In the genomic region with DNA sequence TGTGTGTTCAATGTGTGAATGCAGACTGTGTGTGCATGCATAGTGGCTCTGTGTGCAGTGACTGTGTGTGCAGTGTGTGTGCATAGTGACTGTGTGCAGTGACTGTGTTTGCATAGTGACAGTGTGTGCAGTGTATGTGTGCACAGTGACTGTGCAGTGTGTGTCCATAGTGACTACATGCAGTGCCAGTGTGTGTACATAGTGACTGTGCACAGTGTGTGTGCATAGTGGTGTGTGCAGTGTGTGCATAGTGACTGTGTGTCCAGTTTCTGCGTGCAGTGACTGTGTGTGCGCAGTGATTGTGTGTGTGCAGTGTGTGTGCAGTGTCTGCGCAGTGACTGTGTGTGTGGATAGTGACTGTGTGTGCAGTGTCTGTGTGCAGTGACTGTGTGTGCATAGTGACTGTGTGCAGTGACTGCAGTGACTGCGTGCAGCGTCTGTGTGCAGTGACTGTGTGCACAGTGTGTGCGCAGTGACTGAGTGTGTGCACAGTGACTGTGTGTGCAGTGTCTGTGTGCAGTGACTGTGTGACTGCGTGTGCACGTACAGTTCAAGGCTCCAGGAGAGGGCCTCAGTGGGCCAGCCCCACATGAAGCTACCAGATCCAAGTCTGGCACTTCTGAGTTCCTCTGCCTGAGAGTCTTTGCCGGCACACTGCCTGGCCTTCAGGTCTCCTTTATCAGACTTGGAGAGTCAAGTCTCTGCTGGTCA, we compare ENCODE assay signal across 19 cellular contexts.
DNase-seq lines count a peak whose midpoint lies in the region; ATAC-seq, FAIRE-seq and TF ChIP-seq lines count a peak whose summit lies in the region.
"Had no signal": no experiment of that assay in that cellular context is flagged by ENCODE, and none has a peak within 500 bp of the region (broad histone marks: within the 10 kb centered on the region; RNA-seq: fewer than 3 reads in every experiment).

No MANE protein-coding gene starts in this region.

- ATAC-seq in PC-3 (peak; percentile 53), right cardiac atrium (no peak)
- ATAC-seq: psoas muscle, SK-N-SH treated with all-trans-retinoic acid at 6 μM for 48 hours had no signal

- TF ChIP-seq CTCF in PC-3 (conservative IDR thresholded peaks at IDR 0.05; ENCODE audit: low read depth, low read length) (no peak), bronchial epithelial cell (IDR thresholded peaks at IDR 0.05; ENCODE audit: insufficient read depth, low read length, severe bottlenecking) (no peak)

- no TSS peak for BruUV-seq in PC-3 (replicated peaks; lab: Mats Ljungman, UMichigan)

- H3K79me2 ChIP-seq in PC-3 (ENCODE audit: low read length), result no peaks in the 10 kb centered on the region

- H3K27ac Mint-ChIP-seq in activated T-cell treated with anti-CD3 and anti-CD28 coated beads, Interleukin-2, amount 50 U/mL, for 24 hours, result peak overlapping the region; percentile 15
- peak overlapping the region; percentile 83 for H3K27ac Mint-ChIP-seq in stimulated activated naive CD8-positive, alpha-beta T cell treated with anti-CD3 and anti-CD28 coated beads, Interleukin-15, Interleukin-2, amounts not matched to agents 100 ng/mL and 50 ng/mL, for 24 hours
- H3K27ac Mint-ChIP-seq: CD14-positive monocyte, IgD-negative memory B cell had no signal

- POLR2A ChIA-PET in PC-3 (lab: Charles Lee; ENCODE audit: unreplicated experiment), result no interaction called here

- no peaks in the 10 kb centered on the region for H3F3A ChIP-seq in PC-3 (ENCODE audit: low read length, unreplicated experiment)

- CTCF ChIA-PET in PC-3 (lab: Charles Lee), result interaction anchor here (0.9 kb wide), 1 partner anchor 20 kb away, joined by 3 read pairs; no protein-coding TSS in a partner anchor

- H3K4me2 ChIP-seq in PC-3 (ENCODE audit: low read length), result no peak overlapping the region

- H3K4me1 Mint-ChIP-seq in activated T-cell treated with anti-CD3 and anti-CD28 coated beads, Interleukin-2, amount 50 U/mL, for 24 hours (ENCODE audit: low read depth), result peaks cover 20% of the 10 kb centered on the region
- peaks cover 21% of the 10 kb centered on the region for H3K4me1 Mint-ChIP-seq in stimulated activated naive CD8-positive, alpha-beta T cell treated with anti-CD3 and anti-CD28 coated beads, Interleukin-15, Interleukin-2, amounts not matched to agents 100 ng/mL and 50 ng/mL, for 24 hours (ENCODE audit: low read depth)

- FAIRE-seq in bronchial epithelial cell (lab: Jason Lieb, UNC), result peak; percentile 96
- FAIRE-seq: colon had no signal

- H4K20me1 ChIP-seq in PC-3 (ENCODE audit: low read length), result no peaks in the 10 kb centered on the region

- 0 out of 2 replicates have a peak, but pooled peaks cover 3% of the 10 kb centered on the region for H3K4me1 ChIP-seq in PC-3 (ENCODE audit: insufficient read depth, low read length)
- no peaks in the 10 kb centered on the region for H3K4me1 ChIP-seq in right cardiac atrium (ENCODE audit: control insufficient read depth, insufficient read depth, low read length)
- H3K4me1 ChIP-seq: psoas muscle had no signal

- H3K9me2 ChIP-seq in PC-3 (replicated peaks; ENCODE audit: low read length), result no peaks in the 10 kb centered on the region

- H3K9ac ChIP-seq in PC-3 (ENCODE audit: low read length), result no peak overlapping the region

- H3K27me3 ChIP-seq in PC-3 (ENCODE audit: low read length), result no peaks in the 10 kb centered on the region
- H3K27me3 ChIP-seq in bronchial epithelial cell (ENCODE audit: control insufficient read depth, insufficient read depth, low read length), result no peaks in the 10 kb centered on the region
- H3K27me3 ChIP-seq in right cardiac atrium (ENCODE audit: control insufficient read depth, insufficient read depth), result no peaks in the 10 kb centered on the region

- H3K36me3 Mint-ChIP-seq in activated T-cell treated with anti-CD3 and anti-CD28 coated beads, Interleukin-2, amount 50 U/mL, for 24 hours (ENCODE audit: low read depth), result no peaks in the 10 kb centered on the region
- no peaks in the 10 kb centered on the region for H3K36me3 Mint-ChIP-seq in stimulated activated naive CD8-positive, alpha-beta T cell treated with anti-CD3 and anti-CD28 coated beads, Interleukin-15, Interleukin-2, amounts not matched to agents 100 ng/mL and 50 ng/mL, for 24 hours (ENCODE audit: low read depth)
- H3K36me3 Mint-ChIP-seq: CD14-positive monocyte had no signal

- H2AFZ ChIP-seq in PC-3 (ENCODE audit: low read length), result no peak overlapping the region

- H3K36me3 ChIP-seq in PC-3 (ENCODE audit: low read depth, low read length), result no peaks in the 10 kb centered on the region
- H3K36me3 ChIP-seq in bronchial epithelial cell (ENCODE audit: control insufficient read depth, insufficient read depth, low read length), result no peaks in the 10 kb centered on the region
- H3K36me3 ChIP-seq: thoracic aorta had no signal

- intact Hi-C loops in PC-3 (cut with micrococcal nuclease) (no loop called here), right cardiac atrium (cut with DNase I) (no loop called here)

- no peak for DNase-seq in activated T-cell treated with anti-CD3 and anti-CD28 coated beads, Interleukin-2, amount 50 U/mL, for 24 hours
- DNase-seq in activated T-cell treated with anti-CD3 and anti-CD28 coated beads, Interleukin-2, amount 50 U/mL, for 48 hours, result no peak
- DNase-seq in PC-3, result peak; percentile 34
- no peak for DNase-seq in bronchial epithelial cell (ENCODE audit: low read depth)
- no peak for DNase-seq in stimulated activated CD4-positive, alpha-beta T cell treated with anti-CD3 and anti-CD28 coated beads, Interleukin-4, amount 100 ng/mL, for 1 hour
- no peak for DNase-seq in COLO668 (lab: John Stamatoyannopoulos, UW; ENCODE audit: unreplicated experiment)
- DNase-seq in right cardiac atrium, result no peak
- DNase-seq: activated CD4-positive, alpha-beta T cell treated with anti-CD3 and anti-CD28 coated beads, Interleukin-2, amount 50 U/mL, for 4 hours; activated effector memory CD4-positive, alpha-beta T cell treated with Interleukin-2 at 50 U/mL for 16 hours; GOT3; NCI-H187; NCI-H226; psoas muscle had no signal

- H3K27me3 Mint-ChIP-seq in activated T-cell treated with anti-CD3 and anti-CD28 coated beads, Interleukin-2, amount 50 U/mL, for 24 hours, result no peaks in the 10 kb centered on the region
- no peaks in the 10 kb centered on the region for H3K27me3 Mint-ChIP-seq in stimulated activated naive CD8-positive, alpha-beta T cell treated with anti-CD3 and anti-CD28 coated beads, Interleukin-15, Interleukin-2, amounts not matched to agents 100 ng/mL and 50 ng/mL, for 24 hours
- H3K27me3 Mint-ChIP-seq: IgD-negative memory B cell had no signal

- peaks cover 4% of the 10 kb centered on the region; the same call in 1 of the 2 replicates for H3K9me3 ChIP-seq in PC-3 (ENCODE audit: low read length)
- H3K9me3 ChIP-seq in right cardiac atrium (ENCODE audit: control insufficient read depth, low read length), result no peaks in the 10 kb centered on the region
- H3K9me3 ChIP-seq: psoas muscle had no signal

- 77% methylated on average over 9 of the region's 9 CpGs for WGBS in right cardiac atrium

- H3K27ac ChIP-seq in PC-3 (ENCODE audit: low read length), result no peak overlapping the region
- no peak overlapping the region for H3K27ac ChIP-seq in right cardiac atrium (ENCODE audit: low read length)
- H3K27ac ChIP-seq: psoas muscle, thoracic aorta had no signal

- H3K9me3 Mint-ChIP-seq in activated T-cell treated with anti-CD3 and anti-CD28 coated beads, Interleukin-2, amount 50 U/mL, for 24 hours, result peaks cover 4% of the 10 kb centered on the region
- H3K9me3 Mint-ChIP-seq in stimulated activated naive CD8-positive, alpha-beta T cell treated with anti-CD3 and anti-CD28 coated beads, Interleukin-15, Interleukin-2, amounts not matched to agents 100 ng/mL and 50 ng/mL, for 24 hours, result no peaks in the 10 kb centered on the region

- H3K4me3 ChIP-seq in PC-3 (ENCODE audit: low read length) (no peak overlapping the region), bronchial epithelial cell (ENCODE audit: low read depth, low read length) (no peak overlapping the region), right cardiac atrium (ENCODE audit: low read length) (no peak overlapping the region)
- H3K4me3 ChIP-seq: psoas muscle, thoracic aorta had no signal

- H3K4me3 Mint-ChIP-seq in activated T-cell treated with anti-CD3 and anti-CD28 coated beads, Interleukin-2, amount 50 U/mL, for 24 hours, result no peak overlapping the region
- peak overlapping the region; percentile 66 for H3K4me3 Mint-ChIP-seq in stimulated activated naive CD8-positive, alpha-beta T cell treated with anti-CD3 and anti-CD28 coated beads, Interleukin-15, Interleukin-2, amounts not matched to agents 100 ng/mL and 50 ng/mL, for 24 hours
- H3K4me3 Mint-ChIP-seq: CD14-positive monocyte had no signal
